1 cellular context compared by ENCODE assay signal in genomic region chr17:72125226-72125651, GRCh38.
TF ChIP-seq lines count a peak whose summit lies in the region.

No MANE protein-coding gene starts in this region.

TF ChIP-seq in HepG2, 621 proteins besides CTCF, POLR2A, EP300 and RAD21 (continued from another document):
- TF ChIP-seq, protein P1, sequence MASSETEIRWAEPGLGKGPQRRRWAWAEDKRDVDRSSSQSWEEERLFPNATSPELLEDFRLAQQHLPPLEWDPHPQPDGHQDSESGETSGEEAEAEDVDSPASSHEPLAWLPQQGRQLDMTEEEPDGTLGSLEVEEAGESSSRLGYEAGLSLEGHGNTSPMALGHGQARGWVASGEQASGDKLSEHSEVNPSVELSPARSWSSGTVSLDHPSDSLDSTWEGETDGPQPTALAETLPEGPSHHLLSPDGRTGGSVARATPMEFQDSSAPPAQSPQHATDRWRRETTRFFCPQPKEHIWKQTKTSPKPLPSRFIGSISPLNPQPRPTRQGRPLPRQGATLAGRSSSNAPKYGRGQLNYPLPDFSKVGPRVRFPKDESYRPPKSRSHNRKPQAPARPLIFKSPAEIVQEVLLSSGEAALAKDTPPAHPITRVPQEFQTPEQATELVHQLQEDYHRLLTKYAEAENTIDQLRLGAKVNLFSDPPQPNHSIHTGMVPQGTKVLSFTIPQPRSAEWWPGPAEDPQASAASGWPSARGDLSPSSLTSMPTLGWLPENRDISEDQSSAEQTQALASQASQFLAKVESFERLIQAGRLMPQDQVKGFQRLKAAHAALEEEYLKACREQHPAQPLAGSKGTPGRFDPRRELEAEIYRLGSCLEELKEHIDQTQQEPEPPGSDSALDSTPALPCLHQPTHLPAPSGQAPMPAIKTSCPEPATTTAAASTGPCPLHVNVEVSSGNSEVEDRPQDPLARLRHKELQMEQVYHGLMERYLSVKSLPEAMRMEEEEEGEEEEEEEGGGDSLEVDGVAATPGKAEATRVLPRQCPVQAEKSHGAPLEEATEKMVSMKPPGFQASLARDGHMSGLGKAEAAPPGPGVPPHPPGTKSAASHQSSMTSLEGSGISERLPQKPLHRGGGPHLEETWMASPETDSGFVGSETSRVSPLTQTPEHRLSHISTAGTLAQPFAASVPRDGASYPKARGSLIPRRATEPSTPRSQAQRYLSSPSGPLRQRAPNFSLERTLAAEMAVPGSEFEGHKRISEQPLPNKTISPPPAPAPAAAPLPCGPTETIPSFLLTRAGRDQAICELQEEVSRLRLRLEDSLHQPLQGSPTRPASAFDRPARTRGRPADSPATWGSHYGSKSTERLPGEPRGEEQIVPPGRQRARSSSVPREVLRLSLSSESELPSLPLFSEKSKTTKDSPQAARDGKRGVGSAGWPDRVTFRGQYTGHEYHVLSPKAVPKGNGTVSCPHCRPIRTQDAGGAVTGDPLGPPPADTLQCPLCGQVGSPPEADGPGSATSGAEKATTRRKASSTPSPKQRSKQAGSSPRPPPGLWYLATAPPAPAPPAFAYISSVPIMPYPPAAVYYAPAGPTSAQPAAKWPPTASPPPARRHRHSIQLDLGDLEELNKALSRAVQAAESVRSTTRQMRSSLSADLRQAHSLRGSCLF (CRISPR knock-in tag; IDR thresholded peaks at IDR 0.05; ENCODE audit: borderline replicate concordance) = no peak
- TF ChIP-seq PHF21A (CRISPR knock-in tag; IDR thresholded peaks at IDR 0.05) (peak; percentile 64), ISL2 (CRISPR knock-in tag; IDR thresholded peaks at IDR 0.05) (no peak), NFYB (CRISPR knock-in tag; IDR thresholded peaks at IDR 0.05) (peak; percentile 52; the same call in 1 of the 2 replicates), TBL1XR1 (IDR thresholded peaks at IDR 0.05; ENCODE audit: borderline replicate concordance, low read length, partially characterized antibody) (no peak), HNF4G (IDR thresholded peaks at IDR 0.05; ENCODE audit: borderline replicate concordance, low read depth, low read length) (no peak; the same call in 1 of the 2 replicates), HNF4G (CRISPR knock-in tag; IDR thresholded peaks at IDR 0.05; ENCODE audit: borderline replicate concordance, low read depth) (no peak), AGO1 (IDR thresholded peaks at IDR 0.05; ENCODE audit: low read depth, low read length, poor library complexity, severe bottlenecking) (no peak), ZNF510 (CRISPR knock-in tag; IDR thresholded peaks at IDR 0.05; ENCODE audit: low read depth) (0 out of 2 replicates have a peak, but pooled peaks have one; percentile 68), ZC3H13 (CRISPR knock-in tag; IDR thresholded peaks at IDR 0.05) (no peak; the same call in none of the 2 replicates), RBM39 (IDR thresholded peaks at IDR 0.05; ENCODE audit: low read depth, low read length, poor library complexity, severe bottlenecking) (no peak), THAP11 (CRISPR knock-in tag; IDR thresholded peaks at IDR 0.05) (0 out of 2 replicates have a peak, but pooled peaks have one; percentile 14), GATAD2A (CRISPR knock-in tag; IDR thresholded peaks at IDR 0.05) (peak; percentile 48; the same call in 1 of the 2 replicates), MLXIP (CRISPR knock-in tag; IDR thresholded peaks at IDR 0.05; ENCODE audit: borderline replicate concordance) (no peak), MAZ (IDR thresholded peaks at IDR 0.05; ENCODE audit: borderline replicate concordance, low read depth, low read length) (no peak), MAZ (CRISPR knock-in tag; IDR thresholded peaks at IDR 0.05; ENCODE audit: low read depth) (no peak), HOXD1 (CRISPR knock-in tag; IDR thresholded peaks at IDR 0.05) (no peak), ZNF34 (CRISPR knock-in tag; IDR thresholded peaks at IDR 0.05; ENCODE audit: borderline replicate concordance) (no peak), YY1 (IDR thresholded peaks at IDR 0.05; ENCODE audit: insufficient read depth, insufficient replicate concordance, low read depth, low read length) (no peak), GZF1 (CRISPR knock-in tag; IDR thresholded peaks at IDR 0.05) (no peak), BCL6 (CRISPR knock-in tag; IDR thresholded peaks at IDR 0.05) (peak; percentile 54; the same call in 1 of the 2 replicates), MIXL1 (CRISPR knock-in tag; IDR thresholded peaks at IDR 0.05) (no peak; the same call in 1 of the 2 replicates), ZSCAN20 (CRISPR knock-in tag; IDR thresholded peaks at IDR 0.05; ENCODE audit: borderline replicate concordance) (no peak), ZNF350 (CRISPR knock-in tag; IDR thresholded peaks at IDR 0.05; ENCODE audit: borderline replicate concordance, low read depth) (no peak), ATF5 (CRISPR knock-in tag; IDR thresholded peaks at IDR 0.05; ENCODE audit: low read depth) (no peak), BRF2 (CRISPR knock-in tag; IDR thresholded peaks at IDR 0.05) (no peak), ATF1 (CRISPR knock-in tag; IDR thresholded peaks at IDR 0.05) (peak; percentile 14; the same call in 1 of the 2 replicates), CEBPB (IDR thresholded peaks at IDR 0.05; ENCODE audit: borderline replicate concordance, low read depth, low read length) (peak; percentile 70; the same call in 1 of the 2 replicates), ZNF101 (CRISPR knock-in tag; IDR thresholded peaks at IDR 0.05; ENCODE audit: borderline replicate concordance, low read depth) (no peak), POLR2AphosphoS2 (IDR thresholded peaks at IDR 0.05; ENCODE audit: low read depth, low read length) (peak; percentile 79; the same call in 1 of the 2 replicates), HDAC6 (IDR thresholded peaks at IDR 0.05; ENCODE audit: low read depth, low read length) (no peak), ZBTB4 (CRISPR knock-in tag; IDR thresholded peaks at IDR 0.05; ENCODE audit: borderline replicate concordance) (no peak), MYNN (CRISPR knock-in tag; IDR thresholded peaks at IDR 0.05; ENCODE audit: low read depth) (no peak), ZBTB7B (CRISPR knock-in tag; IDR thresholded peaks at IDR 0.05) (no peak), ZBTB42 (CRISPR knock-in tag; IDR thresholded peaks at IDR 0.05) (no peak), ERF (CRISPR knock-in tag; IDR thresholded peaks at IDR 0.05) (0 out of 2 replicates have a peak, but pooled peaks have one; percentile 23), SOX13 (IDR thresholded peaks at IDR 0.05) (0 out of 2 replicates have a peak, but pooled peaks have one; percentile 25), SOX13 (CRISPR knock-in tag; conservative IDR thresholded peaks at IDR 0.05 in 1 of 2, IDR thresholded peaks at IDR 0.05 in 1 of 2) (peak in 1 of 2 experiments; percentile 52; a peak in 2 of 4 replicates), RARA (CRISPR knock-in tag; IDR thresholded peaks at IDR 0.05) (peak; percentile 43; the same call in 1 of the 2 replicates), HNRNPUL1 (IDR thresholded peaks at IDR 0.05; ENCODE audit: low read depth, low read length) (0 out of 2 replicates have a peak, but pooled peaks have one; percentile 24)
- TF ChIP-seq, protein P2, sequence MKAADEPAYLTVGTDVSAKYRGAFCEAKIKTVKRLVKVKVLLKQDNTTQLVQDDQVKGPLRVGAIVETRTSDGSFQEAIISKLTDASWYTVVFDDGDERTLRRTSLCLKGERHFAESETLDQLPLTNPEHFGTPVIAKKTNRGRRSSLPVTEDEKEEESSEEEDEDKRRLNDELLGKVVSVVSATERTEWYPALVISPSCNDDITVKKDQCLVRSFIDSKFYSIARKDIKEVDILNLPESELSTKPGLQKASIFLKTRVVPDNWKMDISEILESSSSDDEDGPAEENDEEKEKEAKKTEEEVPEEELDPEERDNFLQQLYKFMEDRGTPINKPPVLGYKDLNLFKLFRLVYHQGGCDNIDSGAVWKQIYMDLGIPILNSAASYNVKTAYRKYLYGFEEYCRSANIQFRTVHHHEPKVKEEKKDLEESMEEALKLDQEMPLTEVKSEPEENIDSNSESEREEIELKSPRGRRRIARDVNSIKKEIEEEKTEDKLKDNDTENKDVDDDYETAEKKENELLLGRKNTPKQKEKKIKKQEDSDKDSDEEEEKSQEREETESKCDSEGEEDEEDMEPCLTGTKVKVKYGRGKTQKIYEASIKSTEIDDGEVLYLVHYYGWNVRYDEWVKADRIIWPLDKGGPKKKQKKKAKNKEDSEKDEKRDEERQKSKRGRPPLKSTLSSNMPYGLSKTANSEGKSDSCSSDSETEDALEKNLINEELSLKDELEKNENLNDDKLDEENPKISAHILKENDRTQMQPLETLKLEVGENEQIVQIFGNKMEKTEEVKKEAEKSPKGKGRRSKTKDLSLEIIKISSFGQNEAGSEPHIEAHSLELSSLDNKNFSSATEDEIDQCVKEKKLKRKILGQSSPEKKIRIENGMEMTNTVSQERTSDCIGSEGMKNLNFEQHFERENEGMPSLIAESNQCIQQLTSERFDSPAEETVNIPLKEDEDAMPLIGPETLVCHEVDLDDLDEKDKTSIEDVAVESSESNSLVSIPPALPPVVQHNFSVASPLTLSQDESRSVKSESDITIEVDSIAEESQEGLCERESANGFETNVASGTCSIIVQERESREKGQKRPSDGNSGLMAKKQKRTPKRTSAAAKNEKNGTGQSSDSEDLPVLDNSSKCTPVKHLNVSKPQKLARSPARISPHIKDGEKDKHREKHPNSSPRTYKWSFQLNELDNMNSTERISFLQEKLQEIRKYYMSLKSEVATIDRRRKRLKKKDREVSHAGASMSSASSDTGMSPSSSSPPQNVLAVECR (CRISPR knock-in tag; IDR thresholded peaks at IDR 0.05; ENCODE audit: borderline replicate concordance) = peak; percentile 58; the same call in 1 of the 2 replicates
- TF ChIP-seq, protein P3, sequence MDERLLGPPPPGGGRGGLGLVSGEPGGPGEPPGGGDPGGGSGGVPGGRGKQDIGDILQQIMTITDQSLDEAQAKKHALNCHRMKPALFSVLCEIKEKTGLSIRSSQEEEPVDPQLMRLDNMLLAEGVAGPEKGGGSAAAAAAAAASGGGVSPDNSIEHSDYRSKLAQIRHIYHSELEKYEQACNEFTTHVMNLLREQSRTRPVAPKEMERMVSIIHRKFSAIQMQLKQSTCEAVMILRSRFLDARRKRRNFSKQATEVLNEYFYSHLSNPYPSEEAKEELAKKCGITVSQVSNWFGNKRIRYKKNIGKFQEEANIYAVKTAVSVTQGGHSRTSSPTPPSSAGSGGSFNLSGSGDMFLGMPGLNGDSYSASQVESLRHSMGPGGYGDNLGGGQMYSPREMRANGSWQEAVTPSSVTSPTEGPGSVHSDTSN (CRISPR knock-in tag; IDR thresholded peaks at IDR 0.05) = no peak
- TF ChIP-seq, protein P4, sequence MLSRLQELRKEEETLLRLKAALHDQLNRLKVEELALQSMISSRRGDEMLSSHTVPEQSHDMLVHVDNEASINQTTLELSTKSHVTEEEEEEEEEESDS (CRISPR knock-in tag; IDR thresholded peaks at IDR 0.05; ENCODE audit: borderline replicate concordance) = no peak
TF ChIP-seq in HepG2: peak in this region for 82.
